9 cellular contexts compared by ENCODE assay signal in genomic region chr9:37423508-37423907, GRCh38. TPM values are rescaled to one million over a fixed set of nuclear protein-coding genes. Genes with fewer than 3 reads are reported as not detected.
A peak's percentile ranks its signal among the peaks of the same experiment; 100 is the strongest.
DNase-seq lines count a peak whose midpoint lies in the region; ATAC-seq and TF ChIP-seq lines count a peak whose summit lies in the region.
"Had no signal": no experiment of that assay in that cellular context is flagged by ENCODE, and none has a peak within 500 bp of the region (broad histone marks: within the 10 kb centered on the region; RNA-seq: fewer than 3 reads in every experiment).

No MANE protein-coding gene starts in this region.

- WGBS in liver, result 20% methylated on average over 2 of the region's 2 CpGs

- H3K4me3 Mint-ChIP-seq in activated T-cell treated with anti-CD3 and anti-CD28 coated beads, Interleukin-2, amount 50 U/mL, for 4 hours, result peak overlapping the region; percentile 96
- peak overlapping the region; percentile 94 for H3K4me3 Mint-ChIP-seq in activated naive CD8-positive, alpha-beta T cell treated with anti-CD3 and anti-CD28 coated beads, Interleukin-2, amount 50 U/mL, for 24 hours

- peak overlapping the region; percentile 96 for H3K27ac Mint-ChIP-seq in activated naive CD8-positive, alpha-beta T cell treated with anti-CD3 and anti-CD28 coated beads, Interleukin-2, amount 50 U/mL, for 24 hours

- H3K9ac ChIP-seq in liver (ENCODE audit: low read depth in 1 of 2, low read length in 2 of 2), result peak overlapping the region; percentile 37 to 88

- H3K27me3 Mint-ChIP-seq in activated T-cell treated with anti-CD3 and anti-CD28 coated beads, Interleukin-2, amount 50 U/mL, for 4 hours (ENCODE audit: low read depth), result no peaks in the 10 kb centered on the region
- H3K27me3 Mint-ChIP-seq in activated naive CD8-positive, alpha-beta T cell treated with anti-CD3 and anti-CD28 coated beads, Interleukin-2, amount 50 U/mL, for 24 hours, result no peaks in the 10 kb centered on the region

- TF ChIP-seq CTCF in liver (IDR thresholded peaks at IDR 0.05; ENCODE audit: low read depth, low read length, missing input control), result no peak
- TF ChIP-seq CTCF in thoracic aorta (IDR thresholded peaks at IDR 0.05), result no peak

- H3K36me3 Mint-ChIP-seq in activated T-cell treated with anti-CD3 and anti-CD28 coated beads, Interleukin-2, amount 50 U/mL, for 4 hours (ENCODE audit: insufficient read depth), result peaks cover 19% of the 10 kb centered on the region
- H3K36me3 Mint-ChIP-seq in activated naive CD8-positive, alpha-beta T cell treated with anti-CD3 and anti-CD28 coated beads, Interleukin-2, amount 50 U/mL, for 24 hours (ENCODE audit: low read depth), result peaks cover 16% of the 10 kb centered on the region

- no peak for DNase-seq in activated T-cell treated with anti-CD3 and anti-CD28 coated beads, Interleukin-2, amount 50 U/mL, for 4 hours
- no peak for DNase-seq in activated T-cell treated with anti-CD3 and anti-CD28 coated beads, Interleukin-2, amount 50 U/mL, for 48 hours
- DNase-seq in activated naive CD8-positive, alpha-beta T cell treated with anti-CD3 and anti-CD28 coated beads, Interleukin-2, amount 50 U/mL, for 24 hours, result no peak
- DNase-seq in thoracic aorta (ENCODE audit: low spot score) (no peak), AG08395 (ENCODE audit: low spot score) (no peak), hepatic stellate cell (ENCODE audit: low spot score) (no peak), NCI-H226 (no peak)
- DNase-seq: COR-L47 had no signal

- no peak for TF ChIP-seq RAD21 in liver (IDR thresholded peaks at IDR 0.05)

- H3K36me3 ChIP-seq in liver (ENCODE audit: control insufficient read depth in 4 of 4, insufficient read depth in 3 of 4, low read depth in 1 of 4, low read length in 3 of 4) (peaks cover 3 to 20% (median 9%) of the 10 kb centered on the region in 4 donors), thoracic aorta (peaks cover 5% of the 10 kb centered on the region)

- H3K9me3 ChIP-seq in liver (ENCODE audit: control insufficient read depth in 4 of 4, low read length in 3 of 4) (no peaks in the 10 kb centered on the region), thoracic aorta (no peaks in the 10 kb centered on the region)

- H3K4me1 Mint-ChIP-seq in activated T-cell treated with anti-CD3 and anti-CD28 coated beads, Interleukin-2, amount 50 U/mL, for 4 hours (ENCODE audit: low read depth), result peaks cover 26% of the 10 kb centered on the region
- H3K4me1 Mint-ChIP-seq in activated naive CD8-positive, alpha-beta T cell treated with anti-CD3 and anti-CD28 coated beads, Interleukin-2, amount 50 U/mL, for 24 hours, result peaks cover 20% of the 10 kb centered on the region

- peak overlapping the region in 1 of 2 donors; percentile 98 for H3K27ac ChIP-seq in liver (ENCODE audit: low read depth in 1 of 2, low read length in 2 of 2)
- H3K27ac ChIP-seq in thoracic aorta, result no peak overlapping the region

- H3K4me1 ChIP-seq in liver (ENCODE audit: control insufficient read depth in 4 of 4, insufficient read depth in 4 of 4, low read length in 3 of 4) (peaks cover 27 to 76% (median 64%) of the 10 kb centered on the region in 4 donors), thoracic aorta (ENCODE audit: control insufficient read depth in 1 of 2, low read depth in 2 of 2) (peaks cover 11 to 31% of the 10 kb centered on the region in 2 donors)

- H3K27me3 ChIP-seq in liver (ENCODE audit: control insufficient read depth in 4 of 4, insufficient read depth in 4 of 4, low read length in 3 of 4) (no peaks in the 10 kb centered on the region), thoracic aorta (replicated peaks; ENCODE audit: insufficient read depth) (no peaks in the 10 kb centered on the region)

- peak overlapping the region; percentile 45 to 90 (median 82) for H3K4me3 ChIP-seq in liver (ENCODE audit: low read depth in 1 of 3, low read length in 3 of 3)
- H3K4me3 ChIP-seq in thoracic aorta, result peak overlapping the region; percentile 95

- ATAC-seq in activated T-cell treated with anti-CD3 and anti-CD28 coated beads, Interleukin-2, amount 50 U/mL, for 4 hours, result no peak
- no peak for ATAC-seq in activated naive CD8-positive, alpha-beta T cell treated with anti-CD3 and anti-CD28 coated beads, Interleukin-2, amount 50 U/mL, for 24 hours
- no peak for ATAC-seq in thoracic aorta (ENCODE audit: insufficient number of reproducible peaks, low FRiP score, low read depth)

- H3K9me3 Mint-ChIP-seq in activated T-cell treated with anti-CD3 and anti-CD28 coated beads, Interleukin-2, amount 50 U/mL, for 4 hours, result no peaks in the 10 kb centered on the region
- H3K9me3 Mint-ChIP-seq in activated naive CD8-positive, alpha-beta T cell treated with anti-CD3 and anti-CD28 coated beads, Interleukin-2, amount 50 U/mL, for 24 hours, result no peaks in the 10 kb centered on the region

TF ChIP-seq in liver, 16 proteins besides CTCF, POLR2A, EP300 and RAD21:
- TF ChIP-seq HNF4G (IDR thresholded peaks at IDR 0.05) (no peak), NR2F2 (IDR thresholded peaks at IDR 0.05) (no peak), FOXA1 (IDR thresholded peaks at IDR 0.05) (no peak), TAF1 (conservative IDR thresholded peaks at IDR 0.05) (no peak), HNF4A (conservative IDR thresholded peaks at IDR 0.05) (no peak), EGR1 (IDR thresholded peaks at IDR 0.05; ENCODE audit: low read depth in 2 of 2) (no peak)

RNA-seq across cellular contexts. Expression of gene GRHPR, which starts 1.0 kb away (rescaled TPM):
- total RNA-seq in activated T-cell treated with anti-CD3 and anti-CD28 coated beads, Interleukin-2, amount 50 U/mL, for 4 hours, result 10 to 100 TPM; 52.8 to 79.1 (median 64.4) TPM
- total RNA-seq in liver (100 to 1,000 TPM; 125 to 524 TPM), thoracic aorta (100 to 1,000 TPM; 111 to 156 TPM)
- polyA plus RNA-seq in liver, result 100 to 1,000 TPM; 197 to 391 TPM

RNA-seq across cellular contexts. Expression of gene ZBTB5, which starts 41.7 kb away (rescaled TPM):
- 1 to 10 TPM; 3.9 to 5.2 (median 5.2) TPM for total RNA-seq in activated T-cell treated with anti-CD3 and anti-CD28 coated beads, Interleukin-2, amount 50 U/mL, for 4 hours
- total RNA-seq in liver (1 to 10 TPM; 9.3 to 9.4 TPM), thoracic aorta (10 to 100 TPM in 1 of 2 donors, 1 to 10 TPM in 1; 8.3 to 15.0 TPM)
- 1 to 10 TPM; 2.4 to 3.6 TPM for polyA plus RNA-seq in liver
